ENCODE assay signal across 17 cellular contexts in genomic region chr6:156410649-156411048, GRCh38.
DNase-seq lines count a peak whose midpoint lies in the region; ATAC-seq and TF ChIP-seq lines count a peak whose summit lies in the region.
"Had no signal": no experiment of that assay in that cellular context is flagged by ENCODE, and none has a peak within 500 bp of the region (broad histone marks: within the 10 kb centered on the region; RNA-seq: fewer than 3 reads in every experiment).

No MANE protein-coding gene starts in this region.

- CTCF ChIA-PET in A673 (lab: Charles Lee) = no interaction called here

- no peaks in the 10 kb centered on the region for H3K36me3 Mint-ChIP-seq in activated naive CD4-positive, alpha-beta T cell treated with anti-CD3 and anti-CD28 coated beads, Interleukin-2, amount 50 U/mL, for 72 hours

- H3K4me3 ChIP-seq in A673 (ENCODE audit: low read depth, low read length, poor library complexity, severe bottlenecking) = no peak overlapping the region
- H3K4me3 ChIP-seq in RWPE2 (ENCODE audit: severe bottlenecking) = no peak overlapping the region
- no peak overlapping the region for H3K4me3 ChIP-seq in fibroblast of pulmonary artery (replicated peaks; ENCODE audit: low read depth, low read length)
- H3K4me3 ChIP-seq: BLaER1 had no signal

- POLR2A ChIA-PET in A673 (lab: Charles Lee; ENCODE audit: low non-redundant PET) = no interaction called here

- H3K27ac ChIP-seq in A673 (ENCODE audit: low read depth, low read length, poor library complexity, severe bottlenecking) (no peak overlapping the region), RWPE2 (ENCODE audit: poor library complexity, severe bottlenecking) (no peak overlapping the region)
- H3K27ac ChIP-seq: BLaER1 had no signal

- no peak for ATAC-seq in RWPE2 (ENCODE audit: low read depth)
- no peak for ATAC-seq in activated naive CD4-positive, alpha-beta T cell treated with anti-CD3 and anti-CD28 coated beads, Interleukin-2, amount 50 U/mL, for 72 hours
- ATAC-seq: left ventricle myocardium superior; naive thymus-derived CD4-positive, alpha-beta T cell had no signal

- no peaks in the 10 kb centered on the region for H3K4me1 ChIP-seq in A673 (ENCODE audit: insufficient read depth, low read length, poor library complexity, severe bottlenecking)
- H3K4me1 ChIP-seq in RWPE2 (ENCODE audit: insufficient read depth, poor library complexity, severe bottlenecking) = peaks cover 7% of the 10 kb centered on the region
- H3K4me1 ChIP-seq: BLaER1 had no signal

- H3K9me3 Mint-ChIP-seq in activated naive CD4-positive, alpha-beta T cell treated with anti-CD3 and anti-CD28 coated beads, Interleukin-2, amount 50 U/mL, for 72 hours = no peaks in the 10 kb centered on the region
- H3K9me3 Mint-ChIP-seq: activated naive CD4-positive, alpha-beta T cell treated with anti-CD3 and anti-CD28 coated beads for 36 hours had no signal

- H3K36me3 ChIP-seq in A673 (ENCODE audit: insufficient read depth, low read length, poor library complexity, severe bottlenecking) = no peaks in the 10 kb centered on the region
- no peaks in the 10 kb centered on the region for H3K36me3 ChIP-seq in RWPE2 (ENCODE audit: low read depth)
- H3K36me3 ChIP-seq: BLaER1 had no signal

- intact Hi-C loops in A673 (cut with micrococcal nuclease; ENCODE audit: unreplicated experiment) = no loop called here

- no TSS peak for BruUV-seq in A673 (replicated peaks; lab: Mats Ljungman, UMichigan)

- H3K9me3 ChIP-seq in A673 (ENCODE audit: low read depth, low read length, poor library complexity, severe bottlenecking) = no peaks in the 10 kb centered on the region
- peaks cover 4% of the 10 kb centered on the region for H3K9me3 ChIP-seq in RWPE2 (ENCODE audit: severe bottlenecking)
- H3K9me3 ChIP-seq: BLaER1 had no signal

- TF ChIP-seq CTCF in A673 (conservative IDR thresholded peaks at IDR 0.05; ENCODE audit: low read depth, low read length) = peak; percentile 46; the same call in 1 of the 2 replicates
- TF ChIP-seq CTCF in GM12872 (IDR thresholded peaks at IDR 0.05; ENCODE audit: insufficient read depth, low read depth, low read length) = peak; percentile 9; the same call in 1 of the 3 replicates
- peak; percentile 38 for TF ChIP-seq CTCF in RWPE2 (IDR thresholded peaks at IDR 0.05; ENCODE audit: poor library complexity, severe bottlenecking)
- TF ChIP-seq CTCF in fibroblast of pulmonary artery (IDR thresholded peaks at IDR 0.05; ENCODE audit: low read length, missing control alignments) = peak; percentile 17

- H3K27me3 ChIP-seq in A673 (replicated peaks; ENCODE audit: insufficient read depth, low read depth, low read length, poor library complexity) = no peaks in the 10 kb centered on the region
- H3K27me3 ChIP-seq in RWPE2 (ENCODE audit: insufficient read depth, poor library complexity, severe bottlenecking) = no peaks in the 10 kb centered on the region
- H3K27me3 ChIP-seq: BLaER1 had no signal

- no peak overlapping the region for H3K27ac Mint-ChIP-seq in activated naive CD4-positive, alpha-beta T cell treated with anti-CD3 and anti-CD28 coated beads, Interleukin-2, amount 50 U/mL, for 72 hours
- H3K27ac Mint-ChIP-seq: activated naive CD4-positive, alpha-beta T cell treated with anti-CD3 and anti-CD28 coated beads for 36 hours; naive thymus-derived CD4-positive, alpha-beta T cell had no signal

- DNase-seq in A673 (ENCODE audit: low spot score) (no peak), RWPE2 (ENCODE audit: low spot score) (no peak), fibroblast of pulmonary artery (ENCODE audit: low read depth) (no peak), AG20443 (ENCODE audit: low spot score) (no peak), mucosa of gallbladder (ENCODE audit: low spot score) (no peak), NCI-H2227 treated with DMSO at 0.1 percent for 48 hours (lab: John Stamatoyannopoulos, UW) (no peak)
- DNase-seq in activated naive CD4-positive, alpha-beta T cell treated with anti-CD3 and anti-CD28 coated beads, Interleukin-2, amount 50 U/mL, for 72 hours (ENCODE audit: low spot score in 2 of 2) = no peak
- DNase-seq: activated naive CD4-positive, alpha-beta T cell treated with anti-CD3 and anti-CD28 coated beads for 36 hours; central memory CD4-positive, alpha-beta T cell; left ventricle myocardium superior; naive thymus-derived CD4-positive, alpha-beta T cell; NCI-H1417 treated with DMSO at 0.1 percent for 48 hours; NCI-H510A treated with DMSO at 0.1 percent for 48 hours; stimulated activated CD4-positive, alpha-beta T cell treated with anti-CD3 and anti-CD28 coated beads, Interleukin-1b, Interleukin-23, amount 100 ng/mL, for 48 hours; trophoblast cell had no signal
